11 cellular contexts compared by ENCODE assay signal in the genomic region with DNA sequence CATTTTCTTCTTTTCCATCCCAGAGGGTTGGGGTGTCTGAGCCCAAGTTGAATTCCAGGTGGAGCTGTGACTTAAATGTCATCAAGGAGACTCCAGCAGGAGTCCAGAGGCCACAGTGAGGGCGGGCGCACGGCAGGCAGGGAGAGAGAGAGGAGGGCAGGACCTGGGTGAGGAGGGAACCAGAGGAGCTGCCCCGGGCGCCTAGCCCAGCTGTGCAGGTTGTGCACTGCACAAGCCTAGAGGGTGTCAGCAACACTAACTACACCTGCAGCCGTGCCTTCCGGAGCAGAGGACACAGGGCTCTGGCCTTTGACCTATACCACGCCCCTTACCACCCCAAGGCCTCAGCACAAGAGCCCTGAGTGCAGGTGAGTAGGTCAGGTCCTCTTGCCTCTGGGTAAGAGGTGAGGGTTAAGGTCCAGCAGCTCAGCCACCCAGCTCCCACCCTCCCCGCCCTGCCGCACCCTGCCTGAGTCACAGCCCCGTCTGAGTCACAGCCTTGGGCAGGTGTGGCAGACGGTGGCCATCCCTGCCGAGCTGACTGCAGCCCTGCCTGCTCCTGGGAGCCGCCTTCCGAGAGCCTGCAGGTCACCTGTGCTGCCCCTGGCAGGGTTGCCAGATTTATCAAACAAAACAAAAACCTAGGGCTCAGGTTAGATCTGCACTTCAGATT. TPM values are rescaled to one million over a fixed set of nuclear protein-coding genes. Genes with fewer than 3 reads are reported as not detected.
A peak's percentile ranks its signal among the peaks of the same experiment; 100 is the strongest.
DNase-seq lines count a peak whose midpoint lies in the region; ATAC-seq, FAIRE-seq and TF ChIP-seq lines count a peak whose summit lies in the region.
"Had no signal": no experiment of that assay in that cellular context is flagged by ENCODE, and none has a peak within 500 bp of the region (broad histone marks: within the 10 kb centered on the region; RNA-seq: fewer than 3 reads in every experiment).

No MANE protein-coding gene starts in this region.

- 55 to 70% methylated on average over 15 of the region's 15 CpGs for WGBS in lung, 2 donors

- peak; percentile 65 for ATAC-seq in lung (ENCODE audit: insufficient read depth, low FRiP score)
- ATAC-seq in sciatic nerve: no peak

- no peak overlapping the region for H3K27ac Mint-ChIP-seq in astrocyte (ENCODE audit: unreplicated experiment)
- no peak overlapping the region for H3K27ac Mint-ChIP-seq in CD8-positive, alpha-beta memory T cell

- no peak overlapping the region for H3K9ac ChIP-seq in astrocyte (ENCODE audit: low read length)

- H3K4me1 Mint-ChIP-seq in astrocyte (ENCODE audit: low read depth, unreplicated experiment): peaks cover 8% of the 10 kb centered on the region
- no peaks in the 10 kb centered on the region for H3K4me1 Mint-ChIP-seq in CD8-positive, alpha-beta memory T cell

- H3K27me3 Mint-ChIP-seq in astrocyte (ENCODE audit: low read depth, unreplicated experiment): peaks cover 25% of the 10 kb centered on the region
- peaks cover 7 to 15% of the 10 kb centered on the region in 2 donors for H3K27me3 Mint-ChIP-seq in CD8-positive, alpha-beta memory T cell

- DNase-seq in HS-5 (ENCODE audit: low read depth) (peak; percentile 6), astrocyte (ENCODE audit: low read depth) (peak; percentile 29), lung (ENCODE audit: low spot score) (peak; percentile 83), GM10248 (ENCODE audit: extremely low spot score) (no peak), sciatic nerve (ENCODE audit: low spot score) (no peak), vagina (ENCODE audit: extremely low spot score in 2 of 2) (no peak)
- DNase-seq in CD8-positive, alpha-beta memory T cell: no peak
- DNase-seq: NCI-H1436 treated with DMSO at 0.1 percent for 48 hours; stimulated activated CD4-positive, alpha-beta T cell treated with anti-CD3 and anti-CD28 coated beads, Interleukin-4, amount 100 ng/mL, for 4 hours had no signal

- H3K4me1 ChIP-seq in astrocyte (ENCODE audit: insufficient read depth, low read length): no peaks in the 10 kb centered on the region
- H3K4me1 ChIP-seq in lung (ENCODE audit: control insufficient read depth in 2 of 2, insufficient read depth in 2 of 2, low read length in 2 of 2): peaks cover 0 to 17% of the 10 kb centered on the region in 2 donors
- H3K4me1 ChIP-seq in CD8-positive, alpha-beta memory T cell (ENCODE audit: insufficient read depth, low read length): no peaks in the 10 kb centered on the region
- H3K4me1 ChIP-seq in vagina: peaks cover 16% of the 10 kb centered on the region

- H4K20me1 ChIP-seq in astrocyte (ENCODE audit: insufficient read depth, low read length): no peaks in the 10 kb centered on the region

- POLR2A ChIA-PET in GM10248 (lab: Yijun Ruan, JAX): no interaction called here
- POLR2A ChIA-PET in CD8-positive, alpha-beta memory T cell (lab: Charles Lee): no interaction called here

- H3K79me2 ChIP-seq in astrocyte (ENCODE audit: insufficient read depth, low read length): no peaks in the 10 kb centered on the region

- H3K27me3 ChIP-seq in astrocyte (ENCODE audit: insufficient read depth, low read length): no peaks in the 10 kb centered on the region
- no peaks in the 10 kb centered on the region for H3K27me3 ChIP-seq in lung (ENCODE audit: control insufficient read depth, insufficient read depth)
- no peaks in the 10 kb centered on the region for H3K27me3 ChIP-seq in CD8-positive, alpha-beta memory T cell (ENCODE audit: insufficient read depth, low read length, poor library complexity, severe bottlenecking)
- H3K27me3 ChIP-seq in vagina: no peaks in the 10 kb centered on the region

- no peaks in the 10 kb centered on the region for H3K9me3 Mint-ChIP-seq in astrocyte (ENCODE audit: unreplicated experiment)
- H3K9me3 Mint-ChIP-seq in CD8-positive, alpha-beta memory T cell: no peaks in the 10 kb centered on the region

- TF ChIP-seq CTCF in C4-2B (conservative IDR thresholded peaks at IDR 0.05): no peak
- TF ChIP-seq CTCF in astrocyte (IDR thresholded peaks at IDR 0.05; ENCODE audit: insufficient read depth, low read depth, low read length): no peak
- TF ChIP-seq CTCF in lung (IDR thresholded peaks at IDR 0.05; ENCODE audit: control extremely low read depth, extremely low read depth): no peak
- no peak for TF ChIP-seq CTCF in GM10248 (IDR thresholded peaks at IDR 0.05; ENCODE audit: control extremely low read depth, extremely low read depth, low read depth, missing control alignments)
- TF ChIP-seq CTCF in vagina (IDR thresholded peaks at IDR 0.05): no peak

- H3K36me3 ChIP-seq in astrocyte (ENCODE audit: insufficient read depth, low read length) (no peaks in the 10 kb centered on the region), lung (ENCODE audit: control insufficient read depth in 2 of 2, insufficient read depth in 2 of 2, low read length in 2 of 2) (no peaks in the 10 kb centered on the region), vagina (no peaks in the 10 kb centered on the region)
- no peaks in the 10 kb centered on the region for H3K36me3 ChIP-seq in CD8-positive, alpha-beta memory T cell (ENCODE audit: insufficient read depth, low read length)

- TF ChIP-seq POLR2A in vagina (IDR thresholded peaks at IDR 0.05): no peak

- no peaks in the 10 kb centered on the region for H3K36me3 Mint-ChIP-seq in astrocyte (ENCODE audit: low read depth, unreplicated experiment)
- H3K36me3 Mint-ChIP-seq in CD8-positive, alpha-beta memory T cell: no peaks in the 10 kb centered on the region

- peak overlapping the region; percentile 29 for H3K4me2 ChIP-seq in astrocyte (ENCODE audit: low read length)

- intact Hi-C loops in sciatic nerve (cut with DNase I) (no loop called here), vagina (cut with DNase I) (no loop called here)

- CTCF ChIA-PET in GM10248 (lab: Yijun Ruan, JAX): interaction anchor here (0.7 to 5.3 kb wide), 2 partner anchors 21 to 63 kb away, joined by 3 to 20 read pairs; no protein-coding TSS in a partner anchor
- CTCF ChIA-PET in CD8-positive, alpha-beta memory T cell (lab: Charles Lee): no interaction called here

- no peak for FAIRE-seq in astrocyte (lab: Jason Lieb, UNC)
- FAIRE-seq: colon had no signal

- H3K27ac ChIP-seq in C4-2B (peak overlapping the region; percentile 83; the same call in 1 of the 2 replicates), astrocyte (ENCODE audit: low read depth, low read length) (no peak overlapping the region), lung (ENCODE audit: low read depth in 1 of 2, low read length in 1 of 2) (peak overlapping the region in 1 of 2 donors; percentile 78), vagina (no peak overlapping the region)
- no peak overlapping the region for H3K27ac ChIP-seq in CD8-positive, alpha-beta memory T cell (ENCODE audit: low read depth, low read length)

- H2AFZ ChIP-seq in astrocyte (ENCODE audit: low read depth, low read length): no peak overlapping the region

- no peaks in the 10 kb centered on the region for H3K9me3 ChIP-seq in astrocyte (ENCODE audit: insufficient read depth, low read depth, low read length)
- H3K9me3 ChIP-seq in lung (ENCODE audit: control insufficient read depth in 2 of 2, insufficient read depth in 1 of 2, low read length in 1 of 2): no peaks in the 10 kb centered on the region
- H3K9me3 ChIP-seq in CD8-positive, alpha-beta memory T cell (ENCODE audit: low read length): no peaks in the 10 kb centered on the region
- no peaks in the 10 kb centered on the region for H3K9me3 ChIP-seq in vagina

- H3K4me3 ChIP-seq in astrocyte (ENCODE audit: insufficient read depth, low read depth, low read length) (no peak overlapping the region), lung (no peak overlapping the region), vagina (no peak overlapping the region)
- no peak overlapping the region for H3K4me3 ChIP-seq in CD8-positive, alpha-beta memory T cell (ENCODE audit: low read length)

- no peak overlapping the region for H3K4me3 Mint-ChIP-seq in astrocyte (ENCODE audit: unreplicated experiment)
- no peak overlapping the region for H3K4me3 Mint-ChIP-seq in CD8-positive, alpha-beta memory T cell

RNA-seq across cellular contexts. Expression of a gene that starts 6.4 kb away (rescaled TPM):
- 30.8 and 38.0 TPM in 2 replicates for total RNA-seq in astrocyte
- total RNA-seq in lung: 100 to 1,000 TPM in 1 of 2 donors, 10 to 100 TPM in 1; 81.7 to 184 TPM
- polyA plus RNA-seq in lung: 100 to 1,000 TPM; 169 to 277 TPM
- total RNA-seq in CD8-positive, alpha-beta memory T cell: 10 to 100 TPM; 17.4 to 18.4 TPM
- polyA plus RNA-seq in CD8-positive, alpha-beta memory T cell: 32.5 TPM
- total RNA-seq in sciatic nerve: 33.9 TPM
- 87.2 TPM for total RNA-seq in vagina

RNA-seq across cellular contexts. Expression of a gene that starts 18.7 kb away (rescaled TPM):
- total RNA-seq in astrocyte (22.4 and 23.2 TPM in 2 replicates), lung (10 to 100 TPM; 14.5 to 26.7 TPM), sciatic nerve (11.6 TPM), vagina (11.5 TPM)
- 10 to 100 TPM; 12.5 to 13.3 TPM for polyA plus RNA-seq in lung
- total RNA-seq in CD8-positive, alpha-beta memory T cell: not detected
- polyA plus RNA-seq in CD8-positive, alpha-beta memory T cell: not detected

RNA-seq across cellular contexts. Expression of a gene that starts 30.9 kb away (rescaled TPM):
- total RNA-seq in astrocyte (12.3 and 15.5 TPM in 2 replicates), lung (100 to 1,000 TPM; 128 to 177 TPM), sciatic nerve (242 TPM), vagina (272 TPM)
- 100 to 1,000 TPM; 275 to 379 TPM for polyA plus RNA-seq in lung
- total RNA-seq in CD8-positive, alpha-beta memory T cell: under 1 TPM; 0.61 to 0.95 TPM
- polyA plus RNA-seq in CD8-positive, alpha-beta memory T cell: 0.40 TPM

RNA-seq across cellular contexts. Expression of a gene that starts 49.1 kb away (rescaled TPM):
- total RNA-seq in astrocyte (not detected in 2 replicates), lung (1 to 10 TPM in 1 of 2 donors, not detected in 1; 4.7 TPM), sciatic nerve (5.5 TPM), vagina (8.3 TPM)
- polyA plus RNA-seq in lung: 1 to 10 TPM in 1 of 2 donors, under 1 TPM in 1; 0.72 to 6.4 TPM
- 1 to 10 TPM; 1.1 to 1.2 TPM for total RNA-seq in CD8-positive, alpha-beta memory T cell
- 0.22 TPM for polyA plus RNA-seq in CD8-positive, alpha-beta memory T cell

RNA-seq across cellular contexts. Expression of a gene that starts 54.7 kb away (rescaled TPM):
- total RNA-seq in astrocyte: not detected in 2 replicates
- total RNA-seq in lung: 1 to 10 TPM in 1 of 2 donors, not detected in 1; 8.6 TPM
- polyA plus RNA-seq in lung: 10 to 100 TPM in 1 of 2 donors, 1 to 10 TPM in 1; 1.4 to 12.3 TPM
- not detected for total RNA-seq in CD8-positive, alpha-beta memory T cell
- polyA plus RNA-seq in CD8-positive, alpha-beta memory T cell: not detected
- total RNA-seq in sciatic nerve: 7.0 TPM
- 17.9 TPM for total RNA-seq in vagina

Comparison
In these comparisons a context has a peak if more than half of its experiments do, and no peak if none do; other contexts are left out.
1. DNase-seq: peak in HS-5 (single experiment), astrocyte (single experiment) and lung (single experiment); none in GM10248 (single experiment), CD8-positive, alpha-beta memory T cell (0 of 5), sciatic nerve (single experiment) and vagina (0 of 2).
2. RNA of a gene that starts 18.7 kb away (total RNA-seq): 14.5 to 26.7 TPM in lung, 22.4 to 23.2 TPM in astrocyte, 11.6 TPM in sciatic nerve (single experiment) and 11.5 TPM in vagina (single experiment); not detected in CD8-positive, alpha-beta memory T cell; every median in the first group is over 10 times any median in the second.